1 cellular context compared by ENCODE assay signal in genomic region chr3:67329358-67329757, GRCh38.
TF ChIP-seq lines count a peak whose summit lies in the region.

No MANE protein-coding gene starts in this region.

TF ChIP-seq in GM23338, 12 proteins besides CTCF, POLR2A, EP300 and RAD21 (continued from another document):
- TF ChIP-seq REST (IDR thresholded peaks at IDR 0.05; ENCODE audit: unreplicated experiment) (no peak), EZH2phosphoT487 (IDR thresholded peaks at IDR 0.05; ENCODE audit: unreplicated experiment) (no peak), CREB1 (CRISPR knock-in tag; IDR thresholded peaks at IDR 0.05; ENCODE audit: low read depth) (no peak), POLR2AphosphoS5 (IDR thresholded peaks at IDR 0.05; ENCODE audit: low read depth) (no peak)
